In genomic region chr6:14094721-14095120, GRCh38 we compare ENCODE assay signal across 18 cellular contexts. TPM values are rescaled to one million over a fixed set of nuclear protein-coding genes. Genes with fewer than 3 reads are reported as not detected.
DNase-seq lines count a peak whose midpoint lies in the region; ATAC-seq and TF ChIP-seq lines count a peak whose summit lies in the region.
"Had no signal": no experiment of that assay in that cellular context is flagged by ENCODE, and none has a peak within 500 bp of the region (broad histone marks: within the 10 kb centered on the region; RNA-seq: fewer than 3 reads in every experiment).

No MANE protein-coding gene starts in this region.

- H3K14ac ChIP-seq in H9 (ENCODE audit: insufficient read depth, low read length) = no peak overlapping the region; the same call in 1 of the 2 replicates

- H2BK20ac ChIP-seq in H9 (ENCODE audit: low read depth, low read length, poor library complexity, severe bottlenecking) = no peak overlapping the region

- no peak overlapping the region for H2BK12ac ChIP-seq in H9 (ENCODE audit: insufficient read length, low read depth, low read length)

- H3T11ph ChIP-seq in H9 (ENCODE audit: low read length) = no peak overlapping the region

- H4K8ac ChIP-seq in H9 (replicated peaks; ENCODE audit: insufficient read length, low read depth, low read length) = no peak overlapping the region

- no peak overlapping the region for H3K4ac ChIP-seq in H9 (ENCODE audit: low read depth, low read length)

- no peak for ATAC-seq in GM19324 (IDR thresholded peaks at IDR 0.05; ENCODE audit: low FRiP score, unreplicated experiment)
- ATAC-seq: left colon had no signal

- H3K27ac ChIP-seq in prostate gland (peak overlapping the region; percentile 47 to 65), hepatocyte (no peak overlapping the region), H9 (ENCODE audit: insufficient read length, low read depth, low read length) (no peak overlapping the region)
- H3K27ac ChIP-seq: thyroid gland had no signal

- H3K23ac ChIP-seq in H9 (ENCODE audit: insufficient read length, low read depth, low read length) = no peak overlapping the region

- H2AFZ ChIP-seq in hepatocyte (no peak overlapping the region), H9 (ENCODE audit: low read length) (no peak overlapping the region)

- no peaks in the 10 kb centered on the region for H3K9me3 ChIP-seq in prostate gland
- no peaks in the 10 kb centered on the region for H3K9me3 ChIP-seq in hepatocyte (ENCODE audit: low read depth)
- H3K9me3 ChIP-seq in H9 (ENCODE audit: control insufficient read depth, low read depth, low read length) = no peaks in the 10 kb centered on the region
- H3K9me3 ChIP-seq: thyroid gland had no signal

- H3K27me3 ChIP-seq in prostate gland (replicated peaks; ENCODE audit: insufficient read depth) (no peaks in the 10 kb centered on the region), hepatocyte (no peaks in the 10 kb centered on the region), H9 (ENCODE audit: insufficient read depth, low read length) (no peaks in the 10 kb centered on the region)
- H3K27me3 ChIP-seq: thyroid gland had no signal

- no peak overlapping the region for H2BK15ac ChIP-seq in H9 (ENCODE audit: low read depth, low read length)

- H4K20me1 ChIP-seq in hepatocyte (ENCODE audit: insufficient read depth, poor library complexity, severe bottlenecking) (no peaks in the 10 kb centered on the region), H9 (ENCODE audit: control insufficient read depth, insufficient read depth, insufficient read length) (no peaks in the 10 kb centered on the region)

- H3K9me2 ChIP-seq in hepatocyte (replicated peaks; ENCODE audit: insufficient read depth) = no peaks in the 10 kb centered on the region

- TF ChIP-seq CTCF in CD14-positive monocyte (IDR thresholded peaks at IDR 0.05) (no peak), prostate gland (IDR thresholded peaks at IDR 0.05) (no peak), hepatocyte (IDR thresholded peaks at IDR 0.05; ENCODE audit: poor library complexity) (no peak), H9 (conservative IDR thresholded peaks at IDR 0.05) (no peak)

- no peak overlapping the region for H2BK120ac ChIP-seq in H9 (ENCODE audit: low read depth, low read length, poor library complexity, severe bottlenecking)

- no peaks in the 10 kb centered on the region for H3K79me1 ChIP-seq in H9 (ENCODE audit: insufficient read depth, low read depth, low read length, poor library complexity, severe bottlenecking)

- peaks cover 45% of the 10 kb centered on the region for H3K4me1 Mint-ChIP-seq in CD14-positive monocyte
- H3K4me1 Mint-ChIP-seq in IgD-negative memory B cell = peaks cover 50 to 71% (median 62%) of the 10 kb centered on the region in 3 donors
- H3K4me1 Mint-ChIP-seq in activated naive CD8-positive, alpha-beta T cell treated with anti-CD3 and anti-CD28 coated beads for 36 hours = peaks cover 37% of the 10 kb centered on the region
- H3K4me1 Mint-ChIP-seq in H9 = peaks cover 4 to 6% of the 10 kb centered on the region in 2 experiments; a peak in 2 of 4 replicates
- H3K4me1 Mint-ChIP-seq: nephron progenitor cell had no signal

- H3K9ac ChIP-seq in H9 (ENCODE audit: extremely low read depth, insufficient read length, low read length) = no peak overlapping the region

- H3K18ac ChIP-seq in H9 (ENCODE audit: insufficient read length, low read depth, low read length) = no peak overlapping the region

- intact Hi-C loops in CD14-positive monocyte (cut with micrococcal nuclease) (no loop called here), prostate gland (cut with DNase I) (no loop called here)

- no peak for TF ChIP-seq POLR2A in prostate gland (IDR thresholded peaks at IDR 0.05)

- H3K4me2 ChIP-seq in hepatocyte (no peak overlapping the region), H9 (ENCODE audit: insufficient read depth, insufficient read length, low read length) (no peak overlapping the region)

- H3K9me3 Mint-ChIP-seq in CD14-positive monocyte = peaks cover 0 to 2% (median 0%) of the 10 kb centered on the region in 7 donors
- H3K9me3 Mint-ChIP-seq in IgD-negative memory B cell = no peaks in the 10 kb centered on the region
- peaks cover 9% of the 10 kb centered on the region for H3K9me3 Mint-ChIP-seq in activated naive CD8-positive, alpha-beta T cell treated with anti-CD3 and anti-CD28 coated beads for 36 hours
- peaks cover 6 to 10% of the 10 kb centered on the region in 2 experiments for H3K9me3 Mint-ChIP-seq in H9
- H3K9me3 Mint-ChIP-seq: effector memory CD8-positive, alpha-beta T cell had no signal

- no peak overlapping the region for H4K5ac ChIP-seq in H9 (ENCODE audit: insufficient read length, low read depth, low read length)

- no peak overlapping the region for H2AK5ac ChIP-seq in H9 (ENCODE audit: insufficient read length, low read length)

- H3K4me3 ChIP-seq in prostate gland (no peak overlapping the region), hepatocyte (no peak overlapping the region)
- H3K4me3 ChIP-seq: thyroid gland had no signal

- H3K4me3 Mint-ChIP-seq in CD14-positive monocyte = no peak overlapping the region
- H3K4me3 Mint-ChIP-seq in IgD-negative memory B cell = peak overlapping the region; percentile 47 to 87 (median 82)
- H3K4me3 Mint-ChIP-seq in activated naive CD8-positive, alpha-beta T cell treated with anti-CD3 and anti-CD28 coated beads for 36 hours = no peak overlapping the region
- no peak overlapping the region for H3K4me3 Mint-ChIP-seq in H9
- H3K4me3 Mint-ChIP-seq: activated T-cell treated with anti-CD3 and anti-CD28 coated beads, Interleukin-2, amount 50 U/mL, for 24 hours; effector memory CD8-positive, alpha-beta T cell; nephron progenitor cell had no signal

- no peak overlapping the region for H4K91ac ChIP-seq in H9 (ENCODE audit: insufficient read length, low read depth, low read length)

- H3K27me3 Mint-ChIP-seq in CD14-positive monocyte (ENCODE audit: low read depth in 3 of 3) (peaks cover 1 to 6% (median 3%) of the 10 kb centered on the region in 3 donors), IgD-negative memory B cell (no peaks in the 10 kb centered on the region), H9 (ENCODE audit: low read depth) (no peaks in the 10 kb centered on the region; the same call in 1 of the 2 replicates)
- no peaks in the 10 kb centered on the region for H3K27me3 Mint-ChIP-seq in activated naive CD8-positive, alpha-beta T cell treated with anti-CD3 and anti-CD28 coated beads for 36 hours
- H3K27me3 Mint-ChIP-seq: activated T-cell treated with anti-CD3 and anti-CD28 coated beads, Interleukin-2, amount 50 U/mL, for 24 hours had no signal

- DNase-seq in CD14-positive monocyte (ENCODE audit: low spot score) (no peak), prostate gland (ENCODE audit: low spot score) (no peak), hepatocyte (ENCODE audit: low spot score) (no peak), H9 (no peak)
- DNase-seq in activated naive CD8-positive, alpha-beta T cell treated with anti-CD3 and anti-CD28 coated beads for 36 hours = no peak
- DNase-seq: activated CD4-positive, alpha-beta T cell treated with anti-CD3 and anti-CD28 coated beads, Interleukin-2, amount 50 U/mL, for 4 hours; activated naive CD4-positive, alpha-beta T cell treated with anti-CD3 and anti-CD28 coated beads, Interleukin-2, amount 50 U/mL, for 16 hours; activated T-cell treated with anti-CD3 and anti-CD28 coated beads, Interleukin-2, amount 50 U/mL, for 24 hours; DND-41; effector memory CD8-positive, alpha-beta T cell; left colon; NCI-H1436 treated with DMSO at 0.1 percent for 48 hours; NCI-H69; nephron progenitor cell; Right ventricle myocardium superior; thyroid gland had no signal

- H3K23me2 ChIP-seq in H9 (ENCODE audit: insufficient read length, low read depth, low read length, poor library complexity, severe bottlenecking) = no peaks in the 10 kb centered on the region

- H3K36me3 Mint-ChIP-seq in CD14-positive monocyte (no peaks in the 10 kb centered on the region), IgD-negative memory B cell (no peaks in the 10 kb centered on the region), H9 (ENCODE audit: insufficient read depth in 1 of 3, low read depth in 3 of 3) (0 out of 7 replicates have a peak, but pooled peaks cover 0 to 5% (median 3%) of the 10 kb centered on the region in 3 experiments)
- H3K36me3 Mint-ChIP-seq in activated naive CD8-positive, alpha-beta T cell treated with anti-CD3 and anti-CD28 coated beads for 36 hours = peaks cover 6% of the 10 kb centered on the region

- H3K4me1 ChIP-seq in prostate gland (replicated peaks) (peaks cover 4% of the 10 kb centered on the region), hepatocyte (ENCODE audit: insufficient read depth) (no peaks in the 10 kb centered on the region), H9 (ENCODE audit: insufficient read depth, low read length) (no peaks in the 10 kb centered on the region)

- WGBS in prostate gland = 79% methylated on average over 4 of the region's 4 CpGs
- 93% methylated on average over 4 of the region's 4 CpGs for WGBS in hepatocyte (ENCODE audit: low lambda C conversion rate, missing lambda C conversion rate)
- WGBS in H9 (ENCODE audit: extremely low coverage, insufficient read length, low lambda C conversion rate) = no CpG with 5 or more reads among the region's 4 CpGs

- no peak overlapping the region for H2BK5ac ChIP-seq in H9 (ENCODE audit: insufficient read length, low read length)

- H3K27ac Mint-ChIP-seq in CD14-positive monocyte = peak overlapping the region; percentile 64 to 94 (median 86)
- H3K27ac Mint-ChIP-seq in IgD-negative memory B cell = peak overlapping the region; percentile 97 to 100 (median 99)
- peak overlapping the region; percentile 65 for H3K27ac Mint-ChIP-seq in activated naive CD8-positive, alpha-beta T cell treated with anti-CD3 and anti-CD28 coated beads for 36 hours
- peak overlapping the region in 1 of 3 experiments; percentile 53; a peak in 1 of 7 replicates for H3K27ac Mint-ChIP-seq in H9
- H3K27ac Mint-ChIP-seq: activated T-cell treated with anti-CD3 and anti-CD28 coated beads, Interleukin-2, amount 50 U/mL, for 24 hours; effector memory CD8-positive, alpha-beta T cell; nephron progenitor cell had no signal

- H3K36me3 ChIP-seq in prostate gland (no peaks in the 10 kb centered on the region), hepatocyte (replicated peaks; ENCODE audit: insufficient read depth, low read depth) (no peaks in the 10 kb centered on the region)
- H3K36me3 ChIP-seq: thyroid gland had no signal

- H3K79me2 ChIP-seq in hepatocyte (no peaks in the 10 kb centered on the region), H9 (ENCODE audit: insufficient read depth, low read length) (no peaks in the 10 kb centered on the region)

- no peak overlapping the region for H3K56ac ChIP-seq in H9 (ENCODE audit: insufficient read length, low read depth, low read length)

RNA-seq across cellular contexts. Expression of gene CD83, which starts 22.9 kb away (rescaled TPM):
- polyA plus RNA-seq in CD14-positive monocyte (10 to 100 TPM; 74.5 to 84.7 TPM), IgD-negative memory B cell (43.8 TPM), hepatocyte (6.2 and 6.6 TPM in 2 replicates)
- total RNA-seq in activated naive CD8-positive, alpha-beta T cell treated with anti-CD3 and anti-CD28 coated beads for 36 hours = 10 to 100 TPM; 45.0 to 46.9 TPM
- total RNA-seq in prostate gland (1 to 10 TPM; 5.5 to 5.7 TPM), hepatocyte (3.9 and 6.2 TPM in 2 replicates), H9 (2021) (6.5 and 7.0 TPM in 2 replicates)

Comparison
In these comparisons a context has a peak if more than half of its experiments do, and no peak if none do; other contexts are left out.
1. H3K4me3 Mint-ChIP-seq: peak in IgD-negative memory B cell (4 of 4); none in CD14-positive monocyte (0 of 2), activated naive CD8-positive, alpha-beta T cell treated with anti-CD3 and anti-CD28 coated beads for 36 hours (single experiment) and H9 (0 of 2).
2. H3K27ac ChIP-seq: peak in prostate gland (2 of 2); none in hepatocyte (single experiment) and H9 (single experiment).